Comparison of ENCODE assay signal across 19 cellular contexts in genomic region chr2:167544602-167545001, GRCh38.
DNase-seq lines count a peak whose midpoint lies in the region; ATAC-seq, FAIRE-seq and TF ChIP-seq lines count a peak whose summit lies in the region.
"Had no signal": no experiment of that assay in that cellular context is flagged by ENCODE, and none has a peak within 500 bp of the region (broad histone marks: within the 10 kb centered on the region; RNA-seq: fewer than 3 reads in every experiment).

No MANE protein-coding gene starts in this region.

- TF ChIP-seq CTCF in kidney (IDR thresholded peaks at IDR 0.05; ENCODE audit: borderline replicate concordance, extremely low read depth, insufficient read depth) (no peak), spleen (IDR thresholded peaks at IDR 0.05 in 8 of 11, conservative IDR thresholded peaks at IDR 0.05 in 3 of 11) (no peak), stomach (IDR thresholded peaks at IDR 0.05) (no peak), mesothelial cell of epicardium (IDR thresholded peaks at IDR 0.05; ENCODE audit: unreplicated experiment) (no peak)

- no peaks in the 10 kb centered on the region for H3K27me3 Mint-ChIP-seq in mesothelial cell of epicardium (ENCODE audit: low read depth)
- H3K27me3 Mint-ChIP-seq: CD4-positive, CD25-positive, alpha-beta regulatory T cell; CD8-positive, alpha-beta memory T cell had no signal

- no peak overlapping the region for H3K9ac ChIP-seq in kidney (ENCODE audit: low read length in 2 of 2)

- H3K27me3 ChIP-seq in spleen (replicated peaks in 1 of 7): no peaks in the 10 kb centered on the region
- H3K27me3 ChIP-seq in stomach: no peaks in the 10 kb centered on the region
- H3K27me3 ChIP-seq: BE2C had no signal

- H3K36me3 ChIP-seq in kidney (ENCODE audit: control insufficient read depth in 1 of 2, insufficient read depth in 2 of 2, low read length in 2 of 2): no peaks in the 10 kb centered on the region
- no peaks in the 10 kb centered on the region for H3K36me3 ChIP-seq in spleen
- no peaks in the 10 kb centered on the region for H3K36me3 ChIP-seq in stomach
- H3K36me3 ChIP-seq: BE2C had no signal

- peaks cover 2% of the 10 kb centered on the region for H3K9me3 Mint-ChIP-seq in mesothelial cell of epicardium
- H3K9me3 Mint-ChIP-seq: GM23338 had no signal

- WGBS in spleen, 5 donors: 93 to 97% (median 97%) methylated on average over 19 of the region's 19 CpGs
- 95 to 98% (median 97%) methylated on average over 19 of the region's 19 CpGs for WGBS in stomach, 5 donors

- no peak overlapping the region for H3K27ac ChIP-seq in kidney (ENCODE audit: low read depth in 2 of 2, low read length in 2 of 2)
- no peak overlapping the region for H3K27ac ChIP-seq in spleen
- no peak overlapping the region for H3K27ac ChIP-seq in stomach
- H3K27ac ChIP-seq: HL-60 had no signal

- no peak for TF ChIP-seq EP300 in stomach (IDR thresholded peaks at IDR 0.05)

- FAIRE-seq in kidney (lab: Jason Lieb, UNC): no peak
- FAIRE-seq: H54 had no signal

- no peaks in the 10 kb centered on the region for H3K4me1 Mint-ChIP-seq in mesothelial cell of epicardium
- H3K4me1 Mint-ChIP-seq: CD4-positive, CD25-positive, alpha-beta regulatory T cell; CD8-positive, alpha-beta memory T cell had no signal

- H3K9me3 ChIP-seq in kidney (ENCODE audit: control insufficient read depth in 1 of 2, low read length in 2 of 2) (no peaks in the 10 kb centered on the region), spleen (no peaks in the 10 kb centered on the region), stomach (no peaks in the 10 kb centered on the region)
- H3K9me3 ChIP-seq: BE2C had no signal

- no peak for ATAC-seq in GM21423 (IDR thresholded peaks at IDR 0.05; ENCODE audit: unreplicated experiment)
- ATAC-seq: GM23338 had no signal

- H3K27ac Mint-ChIP-seq in mesothelial cell of epicardium: no peak overlapping the region
- H3K27ac Mint-ChIP-seq: CD4-positive, CD25-positive, alpha-beta regulatory T cell; GM23338 had no signal

- DNase-seq in Daoy (ENCODE audit: low read depth) (peak; percentile 6), RPMI7951 (ENCODE audit: low read depth) (peak; percentile 5), kidney (peak; percentile 25), spleen (peak; percentile 70), stomach (no peak), mesothelial cell of epicardium (ENCODE audit: low spot score in 2 of 2, unreplicated experiment in 2 of 2) (no peak)
- DNase-seq: BE2C; C1 segment of cervical spinal cord; CD4-positive, CD25-positive, alpha-beta regulatory T cell; CD8-positive, alpha-beta memory T cell; COR-L47; DMS 273 treated with DMSO at 0.1 percent for 48 hours; DMS53; GDM1; HCEC 1CT had no signal

- H3K4me3 Mint-ChIP-seq in mesothelial cell of epicardium: no peak overlapping the region
- H3K4me3 Mint-ChIP-seq: CD4-positive, CD25-positive, alpha-beta regulatory T cell; CD8-positive, alpha-beta memory T cell; GM23338 had no signal

- H3K36me3 Mint-ChIP-seq in mesothelial cell of epicardium: no peaks in the 10 kb centered on the region
- H3K36me3 Mint-ChIP-seq: CD4-positive, CD25-positive, alpha-beta regulatory T cell; CD8-positive, alpha-beta memory T cell had no signal

- H3K4me3 ChIP-seq in kidney (ENCODE audit: low read length in 2 of 2): no peak overlapping the region
- H3K4me3 ChIP-seq in spleen: no peak overlapping the region
- H3K4me3 ChIP-seq in stomach: no peak overlapping the region
- H3K4me3 ChIP-seq: GM23338 had no signal

- intact Hi-C loops in kidney (cut with DNase I): no loop called here
- intact Hi-C loops in spleen (cut with DNase I; ENCODE audit: low total_unique reads): no loop called here
- intact Hi-C loops in stomach (cut with DNase I; ENCODE audit: low total_unique reads): no loop called here

- H3K4me1 ChIP-seq in kidney (ENCODE audit: control insufficient read depth in 1 of 2, insufficient read depth in 1 of 2, low read depth in 1 of 2, low read length in 2 of 2) (no peaks in the 10 kb centered on the region), spleen (no peaks in the 10 kb centered on the region), stomach (no peaks in the 10 kb centered on the region)
- H3K4me1 ChIP-seq: BE2C had no signal

- no peak for TF ChIP-seq POLR2A in spleen (IDR thresholded peaks at IDR 0.05)
- TF ChIP-seq POLR2A in stomach (IDR thresholded peaks at IDR 0.05): no peak

Comparison
In these comparisons a context has a peak if more than half of its experiments do, and no peak if none do; other contexts are left out.
1. DNase-seq: peak in Daoy (single experiment), RPMI7951 (single experiment), kidney (single experiment) and spleen (single experiment); none in stomach (single experiment) and mesothelial cell of epicardium (0 of 2).